In genomic region chr18:501406-501714, GRCh38 we compare ENCODE assay signal across 19 cellular contexts. TPM values are rescaled to one million over a fixed set of nuclear protein-coding genes. Genes with fewer than 3 reads are reported as not detected.
A peak's percentile ranks its signal among the peaks of the same experiment; 100 is the strongest.
DNase-seq lines count a peak whose midpoint lies in the region; ATAC-seq and TF ChIP-seq lines count a peak whose summit lies in the region.
"Had no signal": no experiment of that assay in that cellular context is flagged by ENCODE, and none has a peak within 500 bp of the region (broad histone marks: within the 10 kb centered on the region; RNA-seq: fewer than 3 reads in every experiment).

No MANE protein-coding gene starts in this region.

- H3K4me1 Mint-ChIP-seq in GM23338 (peaks cover 15% of the 10 kb centered on the region), osteocyte (ENCODE audit: unreplicated experiment) (peaks cover 31% of the 10 kb centered on the region), Calu3 (ENCODE audit: low read depth, unreplicated experiment) (peaks cover 5% of the 10 kb centered on the region)
- H3K4me1 Mint-ChIP-seq in activated naive CD8-positive, alpha-beta T cell treated with anti-CD3 and anti-CD28 coated beads for 36 hours: peaks cover 3% of the 10 kb centered on the region
- peaks cover 0 to 3% of the 10 kb centered on the region in 2 donors for H3K4me1 Mint-ChIP-seq in natural killer cell treated with Interleukin-12 subunit alpha and Interleukin-12 subunit beta and Interleukin-15 and Interleukin-18, amount 100 ng/mL, for 72 hours (ENCODE audit: low read depth in 2 of 2)

- no peaks in the 10 kb centered on the region for H3K79me2 ChIP-seq in GM23338 (replicated peaks; ENCODE audit: insufficient read depth)

- H3K36me3 Mint-ChIP-seq in GM23338 (ENCODE audit: low read depth) (no peaks in the 10 kb centered on the region), osteocyte (ENCODE audit: unreplicated experiment) (no peaks in the 10 kb centered on the region), Calu3 (ENCODE audit: insufficient read depth, unreplicated experiment) (no peaks in the 10 kb centered on the region)
- H3K36me3 Mint-ChIP-seq in activated naive CD8-positive, alpha-beta T cell treated with anti-CD3 and anti-CD28 coated beads for 36 hours: no peaks in the 10 kb centered on the region
- no peaks in the 10 kb centered on the region for H3K36me3 Mint-ChIP-seq in natural killer cell treated with Interleukin-12 subunit alpha and Interleukin-12 subunit beta and Interleukin-15 and Interleukin-18, amount 100 ng/mL, for 72 hours
- H3K36me3 Mint-ChIP-seq: T-cell had no signal

- H3K27ac Mint-ChIP-seq in GM23338 (no peak overlapping the region), osteocyte (ENCODE audit: unreplicated experiment) (no peak overlapping the region), Calu3 (ENCODE audit: unreplicated experiment) (no peak overlapping the region)
- H3K27ac Mint-ChIP-seq in activated naive CD8-positive, alpha-beta T cell treated with anti-CD3 and anti-CD28 coated beads for 36 hours: no peak overlapping the region
- no peak overlapping the region for H3K27ac Mint-ChIP-seq in natural killer cell treated with Interleukin-12 subunit alpha and Interleukin-12 subunit beta and Interleukin-15 and Interleukin-18, amount 100 ng/mL, for 72 hours
- H3K27ac Mint-ChIP-seq: T-cell had no signal

- peaks cover 53% of the 10 kb centered on the region for H3K27me3 Mint-ChIP-seq in GM23338 (ENCODE audit: insufficient read depth, low read depth, poor library complexity)
- peaks cover 66% of the 10 kb centered on the region for H3K27me3 Mint-ChIP-seq in activated naive CD8-positive, alpha-beta T cell treated with anti-CD3 and anti-CD28 coated beads for 36 hours
- no peaks in the 10 kb centered on the region for H3K27me3 Mint-ChIP-seq in osteocyte (ENCODE audit: unreplicated experiment)
- peaks cover 31 to 48% of the 10 kb centered on the region in 2 donors for H3K27me3 Mint-ChIP-seq in natural killer cell treated with Interleukin-12 subunit alpha and Interleukin-12 subunit beta and Interleukin-15 and Interleukin-18, amount 100 ng/mL, for 72 hours
- peaks cover 51% of the 10 kb centered on the region for H3K27me3 Mint-ChIP-seq in Calu3 (ENCODE audit: unreplicated experiment)

- H3K4me3 Mint-ChIP-seq in GM23338 (peak overlapping the region; percentile 81), osteocyte (ENCODE audit: unreplicated experiment) (peak overlapping the region; percentile 84), Calu3 (ENCODE audit: low read depth, unreplicated experiment) (no peak overlapping the region)
- H3K4me3 Mint-ChIP-seq in activated naive CD8-positive, alpha-beta T cell treated with anti-CD3 and anti-CD28 coated beads for 36 hours: peak overlapping the region; percentile 32
- H3K4me3 Mint-ChIP-seq in natural killer cell treated with Interleukin-12 subunit alpha and Interleukin-12 subunit beta and Interleukin-15 and Interleukin-18, amount 100 ng/mL, for 72 hours: no peak overlapping the region

- H3K9me3 Mint-ChIP-seq in GM23338 (no peaks in the 10 kb centered on the region), osteocyte (ENCODE audit: unreplicated experiment) (no peaks in the 10 kb centered on the region), Calu3 (ENCODE audit: low read depth, unreplicated experiment) (no peaks in the 10 kb centered on the region)
- no peaks in the 10 kb centered on the region for H3K9me3 Mint-ChIP-seq in activated naive CD8-positive, alpha-beta T cell treated with anti-CD3 and anti-CD28 coated beads for 36 hours
- no peaks in the 10 kb centered on the region for H3K9me3 Mint-ChIP-seq in natural killer cell treated with Interleukin-12 subunit alpha and Interleukin-12 subunit beta and Interleukin-15 and Interleukin-18, amount 100 ng/mL, for 72 hours
- H3K9me3 Mint-ChIP-seq: T-cell had no signal

- peak; percentile 56 for DNase-seq in GM23338 (ENCODE audit: low spot score)
- no peak for DNase-seq in activated naive CD8-positive, alpha-beta T cell treated with anti-CD3 and anti-CD28 coated beads for 36 hours
- DNase-seq in osteocyte (ENCODE audit: extremely low spot score, unreplicated experiment): no peak
- no peak for DNase-seq in natural killer cell treated with Interleukin-12 subunit alpha and Interleukin-12 subunit beta and Interleukin-15 and Interleukin-18, amount 100 ng/mL, for 72 hours (ENCODE audit: low spot score)
- no peak for DNase-seq in kidney glomerular epithelial cell (lab: John Stamatoyannopoulos, UW)
- no peak for DNase-seq in Calu3
- DNase-seq: activated CD4-positive, CD25-positive, alpha-beta regulatory T cell treated with anti-CD3 and anti-CD28 coated beads, Interleukin-2, amount 50 U/mL, for 72 hours; activated naive CD4-positive, alpha-beta T cell treated with Interleukin-2 at 50 U/mL for 16 hours; central memory CD4-positive, alpha-beta T cell; DMS153; stimulated activated CD4-positive, alpha-beta T cell treated with anti-CD3 and anti-CD28 coated beads, Interleukin-2, amount 100 ng/mL, for 48 hours; stimulated activated CD8-positive, alpha-beta memory T cell treated with anti-CD3 and anti-CD28 coated beads, Interleukin-4, amount 100 ng/mL, for 48 hours; T-cell had no signal

- peak overlapping the region; percentile 95 for H3K4me2 ChIP-seq in GM23338

- H3K4me3 ChIP-seq in GM23338 (peak overlapping the region; percentile 88), iPS-11a (ENCODE audit: low read depth, low read length) (peak overlapping the region; percentile 28)
- H3K4me3 ChIP-seq: thyroid gland had no signal

- H3K9me2 ChIP-seq in GM23338 (ENCODE audit: insufficient read depth): no peaks in the 10 kb centered on the region

- H3K27me3 ChIP-seq in GM23338 (ENCODE audit: insufficient read depth): peaks cover 58% of the 10 kb centered on the region
- H3K27me3 ChIP-seq: thyroid gland had no signal

- no peak overlapping the region for H3K27ac ChIP-seq in GM23338 (ENCODE audit: low read depth)
- H3K27ac ChIP-seq: epithelial cell of prostate, thyroid gland had no signal

- H2AFZ ChIP-seq in GM23338: peak overlapping the region; percentile 98

- ATAC-seq in GM23338: peak; percentile 20
- ATAC-seq in natural killer cell treated with Interleukin-12 subunit alpha and Interleukin-12 subunit beta and Interleukin-15 and Interleukin-18, amount 100 ng/mL, for 72 hours: no peak
- ATAC-seq in HG03196 (IDR thresholded peaks at IDR 0.05; ENCODE audit: unreplicated experiment): no peak
- ATAC-seq: left lobe of liver, T-cell had no signal

- no TSS peak for BruUV-seq in Calu3 (replicated peaks; lab: Mats Ljungman, UMichigan)

- TF ChIP-seq CTCF in GM23338 (conservative IDR thresholded peaks at IDR 0.05; ENCODE audit: low read depth in 2 of 2) (no peak), osteocyte (IDR thresholded peaks at IDR 0.05) (no peak), Calu3 (IDR thresholded peaks at IDR 0.05; ENCODE audit: unreplicated experiment) (no peak)

- H3K4me1 ChIP-seq in GM23338 (ENCODE audit: insufficient read depth): peaks cover 9% of the 10 kb centered on the region; the same call in 1 of the 2 replicates

- intact Hi-C loops in Calu3 (cut with micrococcal nuclease; ENCODE audit: unreplicated experiment): no loop called here

- CTCF ChIA-PET in Calu3 (lab: Charles Lee): no interaction called here

- no peaks in the 10 kb centered on the region for H3K36me3 ChIP-seq in GM23338 (ENCODE audit: insufficient read depth)
- H3K36me3 ChIP-seq: sigmoid colon, thyroid gland had no signal

- H3F3A ChIP-seq in GM23338 (replicated peaks; ENCODE audit: low read depth): 0 out of 2 replicates have a peak, but pooled peaks cover 5% of the 10 kb centered on the region

- H4K20me1 ChIP-seq in GM23338 (replicated peaks; ENCODE audit: insufficient read depth): no peaks in the 10 kb centered on the region; the same call in 1 of the 2 replicates

RNA-seq across cellular contexts. Expression of gene COLEC12, which starts 0.9 kb away (rescaled TPM):
- total RNA-seq in GM23338 (2014; rRNA removed; shearing (Covaris generic)): 3.2 and 4.0 TPM in 2 replicates
- 1.1 and 2.0 TPM in 2 replicates for polyA plus RNA-seq in GM23338 (2016; fragmentation: Nextera tagmentation; extraction: Ambion mirVana)
- not detected for total RNA-seq in activated naive CD8-positive, alpha-beta T cell treated with anti-CD3 and anti-CD28 coated beads for 36 hours
- 113 and 120 TPM in 2 replicates for total RNA-seq in osteocyte
- not detected for total RNA-seq in natural killer cell treated with Interleukin-12 subunit alpha and Interleukin-12 subunit beta and Interleukin-15 and Interleukin-18, amount 100 ng/mL, for 72 hours
- total RNA-seq in Calu3 (2022): not detected in 2 replicates

Comparison
In these comparisons a context has a peak if more than half of its experiments do, and no peak if none do; other contexts are left out.
1. H3K4me3 Mint-ChIP-seq: peak in GM23338 (single experiment), activated naive CD8-positive, alpha-beta T cell treated with anti-CD3 and anti-CD28 coated beads for 36 hours (single experiment) and osteocyte (single experiment); none in natural killer cell treated with Interleukin-12 subunit alpha and Interleukin-12 subunit beta and Interleukin-15 and Interleukin-18, amount 100 ng/mL, for 72 hours (single experiment) and Calu3 (single experiment).
2. RNA of gene COLEC12, which starts 0.9 kb away (total RNA-seq): 113 to 120 TPM in osteocyte; 3.2 to 4.0 TPM in GM23338, not detected in natural killer cell treated with Interleukin-12 subunit alpha and Interleukin-12 subunit beta and Interleukin-15 and Interleukin-18, amount 100 ng/mL, for 72 hours, not detected in activated naive CD8-positive, alpha-beta T cell treated with anti-CD3 and anti-CD28 coated beads for 36 hours and not detected in Calu3; every median in the first group is over 10 times any median in the second.